Comparison of ENCODE assay signal across 10 cellular contexts in the genomic region with DNA sequence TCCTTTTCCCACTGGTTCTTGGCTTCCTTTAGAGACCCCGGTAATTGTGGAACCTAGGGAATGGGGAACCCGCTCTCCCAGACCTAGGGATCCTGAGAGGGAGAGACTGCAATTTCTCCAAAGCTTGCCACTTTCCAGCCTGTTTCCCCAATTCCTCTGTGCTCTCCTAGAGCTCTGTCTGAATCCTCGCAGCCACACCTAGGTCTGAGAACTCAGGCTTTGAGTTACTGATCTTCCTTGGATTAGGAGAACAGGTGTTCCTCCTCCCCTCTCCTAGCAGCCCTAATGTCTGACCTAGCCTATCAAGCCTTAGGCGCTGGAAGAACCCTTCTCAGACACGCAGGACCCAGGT. TPM values are rescaled to one million over a fixed set of nuclear protein-coding genes. Genes with fewer than 3 reads are reported as not detected.
DNase-seq lines count a peak whose midpoint lies in the region; FAIRE-seq and TF ChIP-seq lines count a peak whose summit lies in the region.
"Had no signal": no experiment of that assay in that cellular context is flagged by ENCODE, and none has a peak within 500 bp of the region (broad histone marks: within the 10 kb centered on the region; RNA-seq: fewer than 3 reads in every experiment).

No MANE protein-coding gene starts in this region.

- H3K27me3 Mint-ChIP-seq in progenitor cell of endocrine pancreas, result peaks cover 79% of the 10 kb centered on the region

- H3K9me3 ChIP-seq in DOHH2 (ENCODE audit: control insufficient read depth, insufficient read depth, low read length) (no peaks in the 10 kb centered on the region), MM.1S (replicated peaks; ENCODE audit: insufficient read depth, low read length) (no peaks in the 10 kb centered on the region)
- H3K9me3 ChIP-seq in effector memory CD4-positive, alpha-beta T cell (ENCODE audit: control insufficient read depth, low read length), result no peaks in the 10 kb centered on the region

- H2AFZ ChIP-seq in MM.1S (ENCODE audit: low read length), result peak overlapping the region; percentile 79; the same call in 1 of the 2 replicates

- H3K36me3 ChIP-seq in DOHH2 (ENCODE audit: control insufficient read depth, low read length) (peaks cover 10% of the 10 kb centered on the region), MM.1S (replicated peaks; ENCODE audit: insufficient read depth, low read length) (no peaks in the 10 kb centered on the region)
- H3K36me3 ChIP-seq in effector memory CD4-positive, alpha-beta T cell (ENCODE audit: control insufficient read depth, insufficient read depth, low read length), result peaks cover 10% of the 10 kb centered on the region

- H3K27me3 ChIP-seq in DOHH2 (ENCODE audit: control insufficient read depth, low read length) (peaks cover 37% of the 10 kb centered on the region), MM.1S (replicated peaks; ENCODE audit: insufficient read depth, low read length) (peaks cover 11% of the 10 kb centered on the region)
- no peaks in the 10 kb centered on the region for H3K27me3 ChIP-seq in effector memory CD4-positive, alpha-beta T cell (replicated peaks; ENCODE audit: control insufficient read depth, insufficient read depth, low read length, poor library complexity, severe bottlenecking)

- no peak overlapping the region for H3K27ac ChIP-seq in DOHH2 (ENCODE audit: low read depth, low read length)
- H3K27ac ChIP-seq in MM.1S (ENCODE audit: low read length), result no peak overlapping the region
- no peak overlapping the region for H3K27ac ChIP-seq in effector memory CD4-positive, alpha-beta T cell (ENCODE audit: insufficient read depth, low read length, poor library complexity, severe bottlenecking)

- peak overlapping the region; percentile 45; the same call in 1 of the 2 replicates for H3K9ac ChIP-seq in MM.1S (ENCODE audit: low read length)

- H3K4me3 ChIP-seq in DOHH2 (ENCODE audit: low read length) (peak overlapping the region; percentile 70), MM.1S (ENCODE audit: low read length) (peak overlapping the region; percentile 71)
- peak overlapping the region; percentile 73 for H3K4me3 ChIP-seq in effector memory CD4-positive, alpha-beta T cell (ENCODE audit: insufficient read depth, low read depth, low read length, poor library complexity, severe bottlenecking)

- H4K20me1 ChIP-seq in DOHH2 (ENCODE audit: control insufficient read depth, insufficient read depth, low read depth, low read length) (no peaks in the 10 kb centered on the region), MM.1S (ENCODE audit: insufficient read depth, low read length) (no peaks in the 10 kb centered on the region)

- peaks cover 21% of the 10 kb centered on the region for H3K4me1 Mint-ChIP-seq in progenitor cell of endocrine pancreas (ENCODE audit: low read depth)

- no peaks in the 10 kb centered on the region for H3K9me3 Mint-ChIP-seq in progenitor cell of endocrine pancreas (ENCODE audit: low read depth)

- peaks cover 11% of the 10 kb centered on the region for H3K36me3 Mint-ChIP-seq in progenitor cell of endocrine pancreas (ENCODE audit: insufficient read depth)

- intact Hi-C loops in posterior cingulate gyrus (cut with DNase I), result no loop called here

- TF ChIP-seq CTCF in DOHH2 (IDR thresholded peaks at IDR 0.05; ENCODE audit: low read depth, low read length, poor library complexity, severe bottlenecking) (peak; percentile 52), MM.1S (IDR thresholded peaks at IDR 0.05; ENCODE audit: low read length) (no peak), progenitor cell of endocrine pancreas (IDR thresholded peaks at IDR 0.05; ENCODE audit: unreplicated experiment) (no peak)

- H3K79me2 ChIP-seq in DOHH2 (ENCODE audit: control insufficient read depth, low read length), result no peaks in the 10 kb centered on the region
- H3K79me2 ChIP-seq in MM.1S (ENCODE audit: low read length), result no peaks in the 10 kb centered on the region

- H3K27ac Mint-ChIP-seq in progenitor cell of endocrine pancreas, result no peak overlapping the region

- FAIRE-seq in GM19239 (lab: Jason Lieb, UNC), result no peak

- H3K9me2 ChIP-seq in DOHH2 (replicated peaks; ENCODE audit: control insufficient read depth, low read length) (no peaks in the 10 kb centered on the region), MM.1S (replicated peaks; ENCODE audit: insufficient read depth, low read length) (no peaks in the 10 kb centered on the region)

- DNase-seq in MM.1S (no peak), progenitor cell of endocrine pancreas (ENCODE audit: low spot score, unreplicated experiment) (no peak), NCI-H187 (lab: John Stamatoyannopoulos, UW) (no peak), NCI-H1048 (lab: John Stamatoyannopoulos, UW) (no peak), GM19239 (ENCODE audit: insufficient read length, low spot score) (no peak), posterior cingulate gyrus (no peak)
- DNase-seq in effector memory CD4-positive, alpha-beta T cell, result no peak

- H3K4me3 Mint-ChIP-seq in progenitor cell of endocrine pancreas (ENCODE audit: low read depth), result peak overlapping the region; percentile 79

- H3K4me2 ChIP-seq in DOHH2 (ENCODE audit: low read length), result peak overlapping the region; percentile 90
- peak overlapping the region; percentile 99 for H3K4me2 ChIP-seq in MM.1S (ENCODE audit: low read depth, low read length)

- H3F3A ChIP-seq in DOHH2 (ENCODE audit: control insufficient read depth, insufficient read depth) (no peaks in the 10 kb centered on the region), MM.1S (ENCODE audit: insufficient read depth, low read length) (peaks cover 11% of the 10 kb centered on the region; the same call in 1 of the 2 replicates)

- H3K4me1 ChIP-seq in DOHH2 (ENCODE audit: control insufficient read depth, low read length) (peaks cover 12% of the 10 kb centered on the region), MM.1S (ENCODE audit: low read length) (no peaks in the 10 kb centered on the region)
- peaks cover 10% of the 10 kb centered on the region for H3K4me1 ChIP-seq in effector memory CD4-positive, alpha-beta T cell (ENCODE audit: control insufficient read depth, insufficient read depth, low read length, poor library complexity, severe bottlenecking)

RNA-seq across cellular contexts. Expression of a gene that starts 20.0 kb away (rescaled TPM):
- total RNA-seq in progenitor cell of endocrine pancreas, result 2.8 and 3.1 TPM in 2 replicates
- total RNA-seq: occipital lobe, temporal lobe had no signal

RNA-seq across cellular contexts. Expression of a gene that starts 36.9 kb away (rescaled TPM):
- 24.0 and 25.5 TPM in 2 replicates for total RNA-seq in progenitor cell of endocrine pancreas

RNA-seq across cellular contexts. Expression of a gene that starts 46.9 kb away (rescaled TPM):
- 159 and 167 TPM in 2 replicates for total RNA-seq in progenitor cell of endocrine pancreas

RNA-seq across cellular contexts. Expression of a gene that starts 52.9 kb away (rescaled TPM):
- total RNA-seq in progenitor cell of endocrine pancreas, result 67.3 and 74.5 TPM in 2 replicates
